ENCODE assay signal across 7 cellular contexts in the genomic region with DNA sequence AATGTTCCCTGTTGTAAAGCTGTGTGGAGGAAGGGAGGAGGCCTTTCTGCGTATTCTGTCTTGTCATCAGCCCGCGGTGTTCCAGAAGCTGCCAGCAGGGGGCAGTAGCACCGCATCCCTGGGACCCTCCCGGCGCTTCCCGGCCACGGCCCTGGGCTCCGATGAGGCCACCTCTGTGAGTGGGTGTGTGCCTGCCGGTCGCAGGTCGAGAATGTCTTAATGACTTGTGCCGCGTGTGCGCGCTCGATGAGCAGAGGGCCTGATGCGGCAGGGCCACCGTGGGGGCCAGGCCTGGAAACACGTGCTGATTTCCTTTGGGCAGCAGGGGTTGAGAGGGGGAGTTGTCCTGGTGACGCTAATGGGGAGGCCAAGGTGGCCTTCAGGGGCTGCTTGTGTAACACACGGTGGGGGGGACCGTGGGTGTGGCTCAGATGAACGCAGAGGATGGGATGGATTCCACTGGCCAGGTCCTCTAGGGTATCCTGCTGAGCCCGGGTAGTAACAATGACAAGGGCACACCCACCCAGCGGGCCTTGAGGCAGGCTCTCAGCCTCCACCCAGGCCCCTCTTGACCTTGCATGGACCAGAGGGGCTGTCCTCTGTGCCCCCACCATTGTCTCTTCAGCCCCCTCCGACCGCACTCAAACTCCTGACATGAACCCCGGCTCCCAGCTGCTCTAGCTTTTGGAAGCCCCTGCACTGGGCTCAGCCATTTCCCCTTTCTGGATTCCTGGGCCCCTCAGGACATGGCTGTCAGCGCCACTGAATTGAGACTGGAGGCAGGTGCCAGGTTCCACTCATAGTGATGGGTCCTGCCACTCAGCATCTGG.
A peak's percentile ranks its signal among the peaks of the same experiment; 100 is the strongest.
DNase-seq lines count a peak whose midpoint lies in the region; TF ChIP-seq lines count a peak whose summit lies in the region.

No MANE protein-coding gene starts in this region.

- H3K27ac ChIP-seq in KMS-11: no peak overlapping the region
- H3K27ac ChIP-seq in SK-N-SH (ENCODE audit: low read depth in 2 of 2, low read length in 1 of 2): no peak overlapping the region
- H3K27ac ChIP-seq in brain microvascular endothelial cell: no peak overlapping the region

- POLR2A ChIA-PET in SK-N-SH (lab: Yijun Ruan, JAX): no interaction called here

- H3K27me3 ChIP-seq in KMS-11 (ENCODE audit: insufficient read depth, low read depth) (no peaks in the 10 kb centered on the region), SK-N-SH (ENCODE audit: insufficient read depth) (no peaks in the 10 kb centered on the region), brain microvascular endothelial cell (replicated peaks) (no peaks in the 10 kb centered on the region)

- H3K79me2 ChIP-seq in KMS-11 (ENCODE audit: insufficient read depth, low read depth): no peaks in the 10 kb centered on the region
- H3K79me2 ChIP-seq in SK-N-SH (ENCODE audit: insufficient read depth): no peaks in the 10 kb centered on the region

- H3K9ac ChIP-seq in ES-I3 (ENCODE audit: low read depth, low read length) (peak overlapping the region; percentile 9; the same call in 1 of the 2 replicates), KMS-11 (no peak overlapping the region), SK-N-SH (no peak overlapping the region)

- H3F3A ChIP-seq in SK-N-SH (replicated peaks; ENCODE audit: insufficient read depth): no peaks in the 10 kb centered on the region

- H4K20me1 ChIP-seq in KMS-11 (ENCODE audit: insufficient read depth): no peaks in the 10 kb centered on the region
- H4K20me1 ChIP-seq in SK-N-SH (ENCODE audit: insufficient read depth): no peaks in the 10 kb centered on the region

- TF ChIP-seq CTCF in KMS-11 (conservative IDR thresholded peaks at IDR 0.05; ENCODE audit: low read depth, low read length) (peak; percentile 90), SK-N-SH (IDR thresholded peaks at IDR 0.05) (peak; percentile 100), brain microvascular endothelial cell (IDR thresholded peaks at IDR 0.05; ENCODE audit: low read depth, low read length, missing control alignments) (peak; percentile 93)

- TF ChIP-seq EP300 in SK-N-SH (IDR thresholded peaks at IDR 0.05; ENCODE audit: borderline replicate concordance in 1 of 2, low read depth in 1 of 2, low read length in 1 of 2): no peak

- H3K36me3 ChIP-seq in ES-I3 (ENCODE audit: insufficient read depth, low read length) (no peaks in the 10 kb centered on the region), KMS-11 (ENCODE audit: insufficient read depth) (no peaks in the 10 kb centered on the region), SK-N-SH (replicated peaks in 1 of 2; ENCODE audit: control insufficient read depth in 1 of 2, insufficient read depth in 2 of 2, low read length in 1 of 2) (no peaks in the 10 kb centered on the region), brain microvascular endothelial cell (replicated peaks) (no peaks in the 10 kb centered on the region)

- peak; percentile 89 for DNase-seq in SK-N-SH
- DNase-seq in brain microvascular endothelial cell: peak; percentile 52
- peak; percentile 52 for DNase-seq in kidney tubule cell (ENCODE audit: low spot score)
- peak in 2 of 3 experiments; percentile 27 to 56 for DNase-seq in stimulated activated CD4-positive, alpha-beta T cell treated with anti-CD3 and anti-CD28 coated beads, TNF-alpha, amount 100 ng/mL, for 24 hours (ENCODE audit: low read depth in 3 of 3)
- DNase-seq in T-helper 9 cell: no peak

- WGBS in SK-N-SH (ENCODE audit: low lambda C conversion rate): 28% methylated on average over 26 of the region's 30 CpGs

- in situ Hi-C loops in brain microvascular endothelial cell (cut with HindIII; ENCODE audit: low pct_ligation_motif_present, low sequenced_read_pairs): no loop called here

- CTCF ChIA-PET in SK-N-SH (lab: Yijun Ruan, JAX): interaction anchor here (0.6 to 6.4 kb wide), 52 partner anchors 10 to 1443 kb away, joined by 3 to 107 read pairs (median 4); no protein-coding TSS in a partner anchor

- H3K9me3 ChIP-seq in ES-I3 (ENCODE audit: control insufficient read depth, insufficient read depth, low read length): no peaks in the 10 kb centered on the region
- H3K9me3 ChIP-seq in SK-N-SH: no peaks in the 10 kb centered on the region

- TF ChIP-seq RAD21 in SK-N-SH (IDR thresholded peaks at IDR 0.05; ENCODE audit: low read length): peak; percentile 85

- peaks cover 3% of the 10 kb centered on the region for H3K4me1 ChIP-seq in ES-I3 (ENCODE audit: insufficient read depth, low read length)
- no peaks in the 10 kb centered on the region for H3K4me1 ChIP-seq in KMS-11 (ENCODE audit: low read depth, poor library complexity, severe bottlenecking)
- peaks cover 0 to 4% of the 10 kb centered on the region in 2 experiments; a peak in 1 of 4 replicates for H3K4me1 ChIP-seq in SK-N-SH (ENCODE audit: control insufficient read depth in 1 of 2, insufficient read depth in 2 of 2, low read depth in 1 of 2, low read length in 1 of 2)

- no peak overlapping the region for H2AFZ ChIP-seq in KMS-11 (ENCODE audit: low read depth)
- no peak overlapping the region for H2AFZ ChIP-seq in SK-N-SH (ENCODE audit: low read depth)

- H3K4me3 ChIP-seq in KMS-11 (IDR thresholded peaks at IDR 0.05; ENCODE audit: insufficient read depth, low read depth, low read length) (no peak overlapping the region), SK-N-SH (ENCODE audit: low read depth in 2 of 2, low read length in 1 of 2) (peak overlapping the region; percentile 4 to 5; a peak in 2 of 4 replicates), brain microvascular endothelial cell (ENCODE audit: low read depth, low read length) (no peak overlapping the region)

- H3K4me2 ChIP-seq in KMS-11 (no peak overlapping the region), SK-N-SH (peak overlapping the region; percentile 45; the same call in 1 of the 2 replicates)

- H3K9me2 ChIP-seq in SK-N-SH: no peaks in the 10 kb centered on the region

TF ChIP-seq in SK-N-SH, 30 proteins besides CTCF, POLR2A, EP300 and RAD21:
- TF ChIP-seq NRF1 (IDR thresholded peaks at IDR 0.05; ENCODE audit: low read depth, low read length): no peak
- peak; percentile 18 for TF ChIP-seq CHD2 (IDR thresholded peaks at IDR 0.05; ENCODE audit: low read length, partially characterized antibody)
- peak; percentile 73 for TF ChIP-seq SMC3 (IDR thresholded peaks at IDR 0.05; ENCODE audit: low read depth, low read length)

Comparison
In these comparisons a context has a peak if more than half of its experiments do, and no peak if none do; other contexts are left out.
1. H3K4me3 ChIP-seq: peak in SK-N-SH (2 of 2); none in KMS-11 (single experiment) and brain microvascular endothelial cell (single experiment).
2. Peak in every context shown above with its lines, with median percentiles within 50 percentile points of each other: CTCF ChIP-seq.